8 cellular contexts compared by ENCODE assay signal in the genomic region with DNA sequence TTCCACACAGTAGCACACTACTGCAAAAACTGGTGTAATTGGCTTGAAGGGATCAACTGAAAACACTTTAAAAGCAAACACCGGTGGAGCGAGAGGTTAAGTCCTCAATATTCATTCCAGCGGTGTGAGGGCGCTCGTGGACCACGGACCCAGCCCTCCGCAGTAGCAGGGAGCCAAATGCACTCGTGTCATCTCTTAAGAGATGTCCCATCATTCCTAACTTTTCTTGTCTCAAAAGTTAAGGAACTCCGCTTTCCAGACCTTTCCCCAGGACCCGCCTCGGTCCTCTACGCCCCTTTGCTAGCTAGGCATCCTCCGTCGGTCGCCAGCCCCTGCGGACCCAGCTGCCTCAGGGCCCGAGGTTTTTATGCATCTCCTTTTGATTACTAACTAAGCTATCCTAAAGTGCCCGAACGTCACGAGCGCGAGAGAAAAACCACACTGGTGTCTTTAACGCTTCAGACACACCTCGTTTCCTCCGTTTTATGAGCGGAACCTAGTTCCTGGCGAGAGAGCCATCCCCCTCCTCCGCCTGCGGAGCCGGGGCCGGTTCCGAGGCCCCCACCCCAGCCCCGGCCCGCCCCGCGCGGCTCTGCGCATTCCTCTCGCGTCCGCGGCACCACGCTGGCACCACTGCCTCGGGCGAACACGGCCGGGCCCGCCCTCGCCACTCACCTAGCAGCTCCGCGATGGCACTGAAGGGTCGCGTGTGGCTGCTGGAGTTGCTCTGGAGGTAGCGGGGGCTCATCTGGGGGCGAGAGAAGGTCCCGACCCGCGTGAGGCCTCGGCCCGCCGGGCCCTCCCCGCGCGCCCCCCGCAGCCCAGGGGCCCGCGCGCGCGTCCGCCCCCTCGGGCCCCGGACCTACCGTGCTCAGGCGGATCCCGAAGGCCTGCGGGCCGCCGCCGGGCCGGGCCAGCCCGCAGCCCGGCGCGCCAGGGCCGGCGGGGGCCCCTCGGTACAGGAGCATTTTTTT. TPM values are rescaled to one million over a fixed set of nuclear protein-coding genes. Genes with fewer than 3 reads are reported as not detected.
DNase-seq lines count a peak whose midpoint lies in the region; ATAC-seq, FAIRE-seq and TF ChIP-seq lines count a peak whose summit lies in the region.

No MANE protein-coding gene starts in this region.

- peak; percentile 24 for ATAC-seq in GM19438 (IDR thresholded peaks at IDR 0.05; ENCODE audit: low read depth, unreplicated experiment)

- CTCF ChIA-PET in activated naive CD4-positive, alpha-beta T cell treated with anti-CD3 and anti-CD28 coated beads for 36 hours (lab: Charles Lee): interaction anchor here (0.8 to 2.5 kb wide), 5 partner anchors 11 to 326 kb away, joined by 3 to 7 read pairs (median 3); no protein-coding TSS in a partner anchor

- H3K36me3 ChIP-seq in Peyer's patch: no peaks in the 10 kb centered on the region

- peaks cover 5% of the 10 kb centered on the region for H3K36me3 Mint-ChIP-seq in activated naive CD4-positive, alpha-beta T cell treated with anti-CD3 and anti-CD28 coated beads for 36 hours (ENCODE audit: low read depth)

- no peaks in the 10 kb centered on the region for H3K27me3 Mint-ChIP-seq in activated naive CD4-positive, alpha-beta T cell treated with anti-CD3 and anti-CD28 coated beads for 36 hours (ENCODE audit: low read depth)

- TF ChIP-seq POLR2A in Peyer's patch (IDR thresholded peaks at IDR 0.05): no peak

- FAIRE-seq in frontal cortex (lab: Jason Lieb, UNC): no peak

- DNase-seq in HPDE6-E6E7 (ENCODE audit: extremely low spot score) (peak; percentile 9), Peyer's patch (peak; percentile 53 to 77 (median 59)), frontal cortex (ENCODE audit: low spot score in 2 of 2) (peak; percentile 12 to 39), nucleus accumbens (lab: John Stamatoyannopoulos, UW) (peak in 44 of 56 donors; percentile 1 to 56 (median 16)), ureter (ENCODE audit: low spot score) (peak; percentile 49)
- DNase-seq in activated naive CD4-positive, alpha-beta T cell treated with anti-CD3 and anti-CD28 coated beads for 36 hours: peak; percentile 63

- TF ChIP-seq CTCF in C4-2B (conservative IDR thresholded peaks at IDR 0.05) (peak; percentile 73), Peyer's patch (IDR thresholded peaks at IDR 0.05) (peak in 4 of 6 experiments; percentile 23 to 39 (median 28))

- no peaks in the 10 kb centered on the region for H3K9me3 ChIP-seq in Peyer's patch

- peak overlapping the region; percentile 81 for H3K27ac ChIP-seq in C4-2B
- H3K27ac ChIP-seq in Peyer's patch: peak overlapping the region; percentile 43 to 63 (median 61)

- H3K4me3 ChIP-seq in Peyer's patch: peak overlapping the region; percentile 46 to 70 (median 60)

- intact Hi-C loops in activated naive CD4-positive, alpha-beta T cell treated with anti-CD3 and anti-CD28 coated beads for 36 hours (cut with micrococcal nuclease): loop anchor here (1.0 to 10.0 kb wide), 9 partner anchors 100 to 778 kb away; a partner anchor contains a TSS

- peaks cover 8% of the 10 kb centered on the region for H3K4me1 Mint-ChIP-seq in activated naive CD4-positive, alpha-beta T cell treated with anti-CD3 and anti-CD28 coated beads for 36 hours (ENCODE audit: low read depth)

- H3K9me3 Mint-ChIP-seq in activated naive CD4-positive, alpha-beta T cell treated with anti-CD3 and anti-CD28 coated beads for 36 hours: no peaks in the 10 kb centered on the region

- H3K4me3 Mint-ChIP-seq in activated naive CD4-positive, alpha-beta T cell treated with anti-CD3 and anti-CD28 coated beads for 36 hours: peak overlapping the region; percentile 72

- no peaks in the 10 kb centered on the region for H3K4me1 ChIP-seq in Peyer's patch

- no peaks in the 10 kb centered on the region for H3K27me3 ChIP-seq in Peyer's patch

- no peak overlapping the region for H3K27ac Mint-ChIP-seq in activated naive CD4-positive, alpha-beta T cell treated with anti-CD3 and anti-CD28 coated beads for 36 hours

RNA-seq across cellular contexts. Expression of a gene that starts 0.7 kb away (rescaled TPM):
- total RNA-seq in Peyer's patch (10 to 100 TPM in 2 of 4 donors, 1 to 10 TPM in 2; 5.9 to 47.9 (median 10.4) TPM), frontal cortex (4.1 TPM), ureter (19.7 TPM)
- total RNA-seq in activated naive CD4-positive, alpha-beta T cell treated with anti-CD3 and anti-CD28 coated beads for 36 hours: 10 to 100 TPM; 11.2 to 11.7 TPM

Comparison
In these comparisons a context has a peak if more than half of its experiments do, and no peak if none do; other contexts are left out.
1. Peak in every context shown above with its lines: DNase-seq, ATAC-seq, H3K4me3 ChIP-seq and H3K27ac ChIP-seq.
2. DNase-seq: peak in every context shown above with its lines; median percentile 63 in activated naive CD4-positive, alpha-beta T cell treated with anti-CD3 and anti-CD28 coated beads for 36 hours; 59 in Peyer's patch; 49 in ureter; 26 in frontal cortex; 16 in nucleus accumbens; 9 in HPDE6-E6E7.